In genomic region chr22:40009231-40009769, GRCh38 we compare ENCODE assay signal across 12 cellular contexts. TPM values are rescaled to one million over a fixed set of nuclear protein-coding genes. Genes with fewer than 3 reads are reported as not detected.
A peak's percentile ranks its signal among the peaks of the same experiment; 100 is the strongest.
DNase-seq lines count a peak whose midpoint lies in the region; ATAC-seq, FAIRE-seq and TF ChIP-seq lines count a peak whose summit lies in the region.
"Had no signal": no experiment of that assay in that cellular context is flagged by ENCODE, and none has a peak within 500 bp of the region (broad histone marks: within the 10 kb centered on the region; RNA-seq: fewer than 3 reads in every experiment).

No MANE protein-coding gene starts in this region.

- H3K9me3 ChIP-seq in Peyer's patch: no peaks in the 10 kb centered on the region
- H3K9me3 ChIP-seq: ovary, SK-N-SH had no signal

- H3K36me3 ChIP-seq in Peyer's patch: no peaks in the 10 kb centered on the region
- H3K36me3 ChIP-seq: ovary had no signal

- peaks cover 0 to 23% (median 4%) of the 10 kb centered on the region in 4 donors for H3K4me1 ChIP-seq in Peyer's patch

- intact Hi-C loops in sciatic nerve (cut with DNase I): no loop called here

- no peak for TF ChIP-seq CTCF in Peyer's patch (IDR thresholded peaks at IDR 0.05)

- H3K4me3 ChIP-seq in Peyer's patch: no peak overlapping the region
- H3K4me3 ChIP-seq: ovary had no signal

- peak overlapping the region in 2 of 4 donors; percentile 67 to 69 for H3K27ac ChIP-seq in Peyer's patch
- H3K27ac ChIP-seq: ovary had no signal

- no peak for FAIRE-seq in HTR-8/SVneo (lab: Jason Lieb, UNC)

- H3K27me3 ChIP-seq in Peyer's patch: no peaks in the 10 kb centered on the region
- H3K27me3 ChIP-seq: ovary had no signal

- ATAC-seq in sciatic nerve: peak; percentile 56

- TF ChIP-seq POLR2A in Peyer's patch (IDR thresholded peaks at IDR 0.05) (no peak), erythroblast (IDR thresholded peaks at IDR 0.05; ENCODE audit: low read length) (no peak)

- DNase-seq in NCI-H2227 (lab: John Stamatoyannopoulos, UW; ENCODE audit: unreplicated experiment): peak; percentile 29
- DNase-seq in NCI-H2227 treated with DMSO at 0.1 percent for 48 hours (lab: John Stamatoyannopoulos, UW): no peak
- DNase-seq in Peyer's patch: peak in 2 of 3 donors; percentile 54 to 67
- peak; percentile 71 to 76 for DNase-seq in erythroblast (lab: John Stamatoyannopoulos, UW)
- DNase-seq in sciatic nerve (ENCODE audit: low spot score): no peak
- DNase-seq in NCI-H524 (lab: John Stamatoyannopoulos, UW): no peak
- DNase-seq in activated CD4-positive, CD25-positive, alpha-beta regulatory T cell treated with anti-CD3 and anti-CD28 coated beads, Interleukin-2, amount 50 U/mL, for 72 hours: no peak
- DNase-seq in HTR-8/SVneo (ENCODE audit: insufficient read length, low spot score): no peak
- DNase-seq: activated effector memory CD4-positive, alpha-beta T cell treated with anti-CD3 and anti-CD28 coated beads, Interleukin-2, amount 50 U/mL, for 16 hours; ovary; SK-N-SH had no signal

RNA-seq across cellular contexts. Expression of gene FAM83F, which starts 14.5 kb away (rescaled TPM):
- 10 to 100 TPM in 3 of 4 donors, 1 to 10 TPM in 1; 9.9 to 66.0 (median 51.1) TPM for total RNA-seq in Peyer's patch
- 11.4 TPM for total RNA-seq in sciatic nerve
- total RNA-seq: A673 had no signal

RNA-seq across cellular contexts. Expression of gene TMA7B, which starts 49.1 kb away (rescaled TPM):
- total RNA-seq in Peyer's patch (not detected), sciatic nerve (0.45 TPM)
- total RNA-seq: A673, ovary had no signal

Comparison
In these comparisons a context has a peak if more than half of its experiments do, and no peak if none do; other contexts are left out.
1. DNase-seq: peak in NCI-H2227 (single experiment), Peyer's patch (2 of 3) and erythroblast (2 of 2); none in NCI-H2227 treated with DMSO at 0.1 percent for 48 hours (single experiment), sciatic nerve (single experiment), NCI-H524 (0 of 2), activated CD4-positive, CD25-positive, alpha-beta regulatory T cell treated with anti-CD3 and anti-CD28 coated beads, Interleukin-2, amount 50 U/mL, for 72 hours (single experiment) and HTR-8/SVneo (single experiment).